ENCODE assay signal across 1 cellular context in the genomic region with DNA sequence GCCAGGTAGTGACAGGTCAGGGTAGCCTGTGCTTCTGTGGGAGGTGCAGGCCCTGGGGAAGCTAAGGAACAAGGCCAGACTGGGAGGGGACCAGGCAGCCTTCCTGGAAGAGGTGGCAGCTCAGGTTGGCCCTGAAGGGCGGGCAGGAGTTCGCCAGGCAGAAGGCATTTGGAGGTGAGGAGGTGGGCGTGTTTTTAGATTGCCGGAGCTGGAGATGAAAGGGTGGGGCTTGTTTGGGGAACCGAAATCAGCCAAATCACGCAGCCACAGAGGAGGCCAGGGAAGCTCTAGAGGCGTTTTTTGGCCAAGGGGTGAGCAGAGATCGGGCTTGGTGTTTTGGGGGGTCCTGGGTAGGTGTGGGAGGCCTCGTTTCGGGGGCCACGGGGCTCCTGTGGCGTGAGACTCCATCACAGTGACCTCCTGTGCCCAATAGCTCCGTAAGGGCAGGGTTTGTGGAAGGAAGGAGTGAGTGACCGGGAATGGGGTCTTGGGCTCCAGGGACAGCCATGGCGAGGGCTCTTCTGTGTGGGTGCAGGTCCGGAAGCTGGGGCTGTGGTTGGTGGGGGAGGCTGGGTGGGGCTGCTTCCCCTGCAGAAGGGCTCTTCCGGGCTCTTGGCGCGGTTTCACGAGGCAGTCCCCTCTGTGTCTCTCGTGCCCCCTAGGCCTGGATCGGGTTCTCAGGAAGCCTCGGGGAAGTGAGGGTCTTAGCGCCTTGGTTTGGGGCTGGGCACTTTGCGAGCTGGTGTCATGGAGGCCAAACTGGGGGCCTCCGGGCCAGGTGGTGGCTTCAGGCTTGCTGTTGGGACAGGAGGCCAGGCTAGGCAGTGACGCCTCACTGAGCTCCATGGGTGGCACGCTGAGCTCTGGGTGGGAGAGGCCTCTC.
TF ChIP-seq lines count a peak whose summit lies in the region.

No MANE protein-coding gene starts in this region.

TF ChIP-seq in WTC11, 78 proteins besides CTCF, POLR2A, EP300 and RAD21 (continued from another document):
- no peak for TF ChIP-seq NFE2L1 (CRISPR knock-in tag; IDR thresholded peaks at IDR 0.05)
- no peak for TF ChIP-seq PRDM15 (CRISPR knock-in tag; IDR thresholded peaks at IDR 0.05)
- TF ChIP-seq, protein P1, sequence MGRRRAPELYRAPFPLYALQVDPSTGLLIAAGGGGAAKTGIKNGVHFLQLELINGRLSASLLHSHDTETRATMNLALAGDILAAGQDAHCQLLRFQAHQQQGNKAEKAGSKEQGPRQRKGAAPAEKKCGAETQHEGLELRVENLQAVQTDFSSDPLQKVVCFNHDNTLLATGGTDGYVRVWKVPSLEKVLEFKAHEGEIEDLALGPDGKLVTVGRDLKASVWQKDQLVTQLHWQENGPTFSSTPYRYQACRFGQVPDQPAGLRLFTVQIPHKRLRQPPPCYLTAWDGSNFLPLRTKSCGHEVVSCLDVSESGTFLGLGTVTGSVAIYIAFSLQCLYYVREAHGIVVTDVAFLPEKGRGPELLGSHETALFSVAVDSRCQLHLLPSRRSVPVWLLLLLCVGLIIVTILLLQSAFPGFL (CRISPR knock-in tag; IDR thresholded peaks at IDR 0.05; ENCODE audit: borderline replicate concordance): no peak
- TF ChIP-seq ERG (CRISPR knock-in tag; IDR thresholded peaks at IDR 0.05): no peak
- no peak for TF ChIP-seq ZNF671 (CRISPR knock-in tag; IDR thresholded peaks at IDR 0.05)
- no peak for TF ChIP-seq GTF2I (CRISPR knock-in tag; conservative IDR thresholded peaks at IDR 0.05)
- TF ChIP-seq ATF3 (CRISPR knock-in tag; conservative IDR thresholded peaks at IDR 0.05): no peak
- TF ChIP-seq CREB1 (CRISPR knock-in tag; IDR thresholded peaks at IDR 0.05): no peak
- no peak for TF ChIP-seq SMAD3 (CRISPR knock-in tag; IDR thresholded peaks at IDR 0.05; ENCODE audit: borderline replicate concordance)
- TF ChIP-seq, protein P2, sequence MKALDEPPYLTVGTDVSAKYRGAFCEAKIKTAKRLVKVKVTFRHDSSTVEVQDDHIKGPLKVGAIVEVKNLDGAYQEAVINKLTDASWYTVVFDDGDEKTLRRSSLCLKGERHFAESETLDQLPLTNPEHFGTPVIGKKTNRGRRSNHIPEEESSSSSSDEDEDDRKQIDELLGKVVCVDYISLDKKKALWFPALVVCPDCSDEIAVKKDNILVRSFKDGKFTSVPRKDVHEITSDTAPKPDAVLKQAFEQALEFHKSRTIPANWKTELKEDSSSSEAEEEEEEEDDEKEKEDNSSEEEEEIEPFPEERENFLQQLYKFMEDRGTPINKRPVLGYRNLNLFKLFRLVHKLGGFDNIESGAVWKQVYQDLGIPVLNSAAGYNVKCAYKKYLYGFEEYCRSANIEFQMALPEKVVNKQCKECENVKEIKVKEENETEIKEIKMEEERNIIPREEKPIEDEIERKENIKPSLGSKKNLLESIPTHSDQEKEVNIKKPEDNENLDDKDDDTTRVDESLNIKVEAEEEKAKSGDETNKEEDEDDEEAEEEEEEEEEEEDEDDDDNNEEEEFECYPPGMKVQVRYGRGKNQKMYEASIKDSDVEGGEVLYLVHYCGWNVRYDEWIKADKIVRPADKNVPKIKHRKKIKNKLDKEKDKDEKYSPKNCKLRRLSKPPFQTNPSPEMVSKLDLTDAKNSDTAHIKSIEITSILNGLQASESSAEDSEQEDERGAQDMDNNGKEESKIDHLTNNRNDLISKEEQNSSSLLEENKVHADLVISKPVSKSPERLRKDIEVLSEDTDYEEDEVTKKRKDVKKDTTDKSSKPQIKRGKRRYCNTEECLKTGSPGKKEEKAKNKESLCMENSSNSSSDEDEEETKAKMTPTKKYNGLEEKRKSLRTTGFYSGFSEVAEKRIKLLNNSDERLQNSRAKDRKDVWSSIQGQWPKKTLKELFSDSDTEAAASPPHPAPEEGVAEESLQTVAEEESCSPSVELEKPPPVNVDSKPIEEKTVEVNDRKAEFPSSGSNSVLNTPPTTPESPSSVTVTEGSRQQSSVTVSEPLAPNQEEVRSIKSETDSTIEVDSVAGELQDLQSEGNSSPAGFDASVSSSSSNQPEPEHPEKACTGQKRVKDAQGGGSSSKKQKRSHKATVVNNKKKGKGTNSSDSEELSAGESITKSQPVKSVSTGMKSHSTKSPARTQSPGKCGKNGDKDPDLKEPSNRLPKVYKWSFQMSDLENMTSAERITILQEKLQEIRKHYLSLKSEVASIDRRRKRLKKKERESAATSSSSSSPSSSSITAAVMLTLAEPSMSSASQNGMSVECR (CRISPR knock-in tag; IDR thresholded peaks at IDR 0.05; ENCODE audit: borderline replicate concordance): no peak
- no peak for TF ChIP-seq ZNF281 (CRISPR knock-in tag; IDR thresholded peaks at IDR 0.05)
- no peak for TF ChIP-seq JUN (CRISPR knock-in tag; IDR thresholded peaks at IDR 0.05)
